7 cellular contexts compared by ENCODE assay signal in the genomic region with DNA sequence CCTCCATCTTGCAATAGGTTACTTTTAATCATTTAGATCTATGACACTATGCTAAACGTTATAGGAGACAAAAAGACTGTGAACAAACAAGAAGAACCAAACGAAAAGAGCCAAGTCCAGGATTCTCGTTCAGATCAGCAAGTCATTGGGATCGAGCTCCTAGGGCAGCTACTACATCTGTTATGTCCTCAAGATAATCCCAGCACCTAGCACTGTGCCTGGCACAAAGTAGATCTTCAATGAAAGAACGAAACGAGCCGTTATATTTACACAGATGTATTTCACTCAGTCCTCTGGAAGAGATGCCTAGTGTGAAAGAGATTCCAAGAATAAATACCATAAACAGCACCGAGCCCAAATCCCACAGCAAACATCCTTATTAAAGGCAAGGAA.
DNase-seq lines count a peak whose midpoint lies in the region; ATAC-seq and TF ChIP-seq lines count a peak whose summit lies in the region.

No MANE protein-coding gene starts in this region.

- H3K4me3 ChIP-seq in OCI-LY3 (ENCODE audit: low read length) (peak overlapping the region; percentile 91), epithelial cell of esophagus (ENCODE audit: low read length) (peak overlapping the region; percentile 89), neutrophil (ENCODE audit: low read depth in 1 of 2, low read length in 1 of 2) (peak overlapping the region; percentile 90 to 91)

- peaks cover 42% of the 10 kb centered on the region for H3K79me2 ChIP-seq in OCI-LY3 (ENCODE audit: low read length)

- ATAC-seq in GM21515 (IDR thresholded peaks at IDR 0.05; ENCODE audit: unreplicated experiment): peak; percentile 2

- H3K36me3 ChIP-seq in OCI-LY3 (replicated peaks; ENCODE audit: low read depth, low read length): peaks cover 38% of the 10 kb centered on the region
- no peaks in the 10 kb centered on the region for H3K36me3 ChIP-seq in neutrophil

- no peaks in the 10 kb centered on the region for H4K20me1 ChIP-seq in OCI-LY3 (ENCODE audit: insufficient read depth, low read length)

- no peaks in the 10 kb centered on the region for H3K9me3 ChIP-seq in OCI-LY3 (ENCODE audit: insufficient read depth, low read length)
- H3K9me3 ChIP-seq in neutrophil: no peaks in the 10 kb centered on the region

- H3K27me3 ChIP-seq in OCI-LY3 (ENCODE audit: low read depth, low read length): no peaks in the 10 kb centered on the region
- no peaks in the 10 kb centered on the region for H3K27me3 ChIP-seq in neutrophil

- TF ChIP-seq CTCF in OCI-LY3 (IDR thresholded peaks at IDR 0.05; ENCODE audit: low read depth, low read length): no peak
- no peak for TF ChIP-seq CTCF in epithelial cell of esophagus (IDR thresholded peaks at IDR 0.05; ENCODE audit: insufficient read depth, low read depth, low read length, missing control alignments)
- no peak for TF ChIP-seq CTCF in neutrophil (IDR thresholded peaks at IDR 0.05)

- DNase-seq in epithelial cell of esophagus (ENCODE audit: low read depth): no peak
- DNase-seq in NCI-H1436 (lab: John Stamatoyannopoulos, UW): no peak
- no peak for DNase-seq in activated CD4-positive, CD25-positive, alpha-beta regulatory T cell treated with anti-CD3 and anti-CD28 coated beads, Interleukin-2, amount 50 U/mL, for 72 hours
- DNase-seq in HuH-7 (ENCODE audit: low spot score): no peak

- peaks cover 14% of the 10 kb centered on the region for H3K4me1 ChIP-seq in OCI-LY3 (ENCODE audit: low read length)
- peaks cover 20 to 27% of the 10 kb centered on the region in 2 experiments for H3K4me1 ChIP-seq in neutrophil (ENCODE audit: control insufficient read depth in 1 of 2, insufficient read depth in 1 of 2, low read depth in 1 of 2, low read length in 1 of 2)

- peak overlapping the region; percentile 99 for H2AFZ ChIP-seq in OCI-LY3 (ENCODE audit: low read depth, low read length)

- H3K4me2 ChIP-seq in OCI-LY3 (ENCODE audit: low read length): peak overlapping the region; percentile 92

- H3K9ac ChIP-seq in OCI-LY3 (ENCODE audit: low read length): peak overlapping the region; percentile 76

- H3K27ac ChIP-seq in OCI-LY3 (ENCODE audit: low read length) (peak overlapping the region; percentile 89), neutrophil (peak overlapping the region; percentile 91)
